In the genomic region with DNA sequence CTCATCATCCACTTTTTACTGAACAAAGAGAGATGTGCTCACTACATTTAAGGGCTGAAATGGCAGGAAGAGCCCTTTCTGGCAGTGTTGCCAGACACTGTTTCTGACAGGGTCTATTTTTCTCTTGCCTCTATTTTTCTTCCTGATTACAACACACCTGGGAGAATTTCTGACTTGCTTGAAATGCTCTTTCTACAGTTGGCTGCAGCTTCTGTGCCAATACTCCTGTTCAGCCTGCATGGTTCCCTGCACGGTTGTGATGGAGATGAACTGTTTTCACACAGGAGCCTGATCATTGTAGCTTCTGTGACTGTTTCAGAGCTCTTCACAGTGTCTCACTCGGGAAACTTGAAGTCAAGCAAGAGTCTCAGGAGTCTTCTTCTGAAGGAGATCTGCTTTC, we compare ENCODE assay signal across 13 cellular contexts.
DNase-seq lines count a peak whose midpoint lies in the region; ATAC-seq and TF ChIP-seq lines count a peak whose summit lies in the region.
"Had no signal": no experiment of that assay in that cellular context is flagged by ENCODE, and none has a peak within 500 bp of the region (broad histone marks: within the 10 kb centered on the region; RNA-seq: fewer than 3 reads in every experiment).

No MANE protein-coding gene starts in this region.

- no peak for DNase-seq in activated naive CD4-positive, alpha-beta T cell treated with anti-CD3 and anti-CD28 coated beads, Interleukin-2, amount 50 U/mL, for 16 hours
- DNase-seq in epithelial cell of proximal tubule (ENCODE audit: low read depth) (peak; percentile 64), posterior vena cava (ENCODE audit: low spot score) (peak; percentile 45), GM19238 (ENCODE audit: insufficient read length, low spot score) (no peak), SIG-M5 treated with dmso at 0.1 percent for 504 hours (lab: John Stamatoyannopoulos, UW; ENCODE audit: unreplicated experiment) (no peak)
- DNase-seq in stimulated activated naive CD4-positive, alpha-beta T cell (lab: John Stamatoyannopoulos, UW) = no peak
- DNase-seq: Calu3; CD4-positive, alpha-beta memory T cell; NCI-H1694; NCI-H2107; NK-92 treated with Interleukin-12 subunit alpha and Interleukin-12 subunit beta, amount 100 ng/mL, for 24 hours had no signal

- intact Hi-C loops in posterior vena cava (cut with DNase I) = no loop called here

- no peak for ATAC-seq in HG03175 (IDR thresholded peaks at IDR 0.05; ENCODE audit: unreplicated experiment)

- no peaks in the 10 kb centered on the region for H3K36me3 Mint-ChIP-seq in activated naive CD4-positive, alpha-beta T cell treated with anti-CD3 and anti-CD28 coated beads, Interleukin-2, amount 50 U/mL, for 24 hours
- H3K36me3 Mint-ChIP-seq: CD4-positive, alpha-beta memory T cell had no signal

- H3K27ac Mint-ChIP-seq in activated naive CD4-positive, alpha-beta T cell treated with anti-CD3 and anti-CD28 coated beads, Interleukin-2, amount 50 U/mL, for 24 hours = peak overlapping the region; percentile 25

- H3K4me3 Mint-ChIP-seq in activated naive CD4-positive, alpha-beta T cell treated with anti-CD3 and anti-CD28 coated beads, Interleukin-2, amount 50 U/mL, for 24 hours = no peak overlapping the region
- H3K4me3 Mint-ChIP-seq: CD4-positive, alpha-beta memory T cell had no signal

- H3K9me3 Mint-ChIP-seq in activated naive CD4-positive, alpha-beta T cell treated with anti-CD3 and anti-CD28 coated beads, Interleukin-2, amount 50 U/mL, for 24 hours = no peaks in the 10 kb centered on the region

- no peaks in the 10 kb centered on the region for H3K27me3 Mint-ChIP-seq in activated naive CD4-positive, alpha-beta T cell treated with anti-CD3 and anti-CD28 coated beads, Interleukin-2, amount 50 U/mL, for 24 hours

- no peaks in the 10 kb centered on the region for H3K4me1 Mint-ChIP-seq in activated naive CD4-positive, alpha-beta T cell treated with anti-CD3 and anti-CD28 coated beads, Interleukin-2, amount 50 U/mL, for 24 hours

- no peak overlapping the region for H3K4me3 ChIP-seq in epithelial cell of proximal tubule (ENCODE audit: low read depth, low read length)

- TF ChIP-seq CTCF in epithelial cell of proximal tubule (conservative IDR thresholded peaks at IDR 0.05; ENCODE audit: low read depth, low read length) = no peak

Comparison
In these comparisons a context has a peak if more than half of its experiments do, and no peak if none do; other contexts are left out.
1. DNase-seq: peak in epithelial cell of proximal tubule (single experiment) and posterior vena cava (single experiment); none in activated naive CD4-positive, alpha-beta T cell treated with anti-CD3 and anti-CD28 coated beads, Interleukin-2, amount 50 U/mL, for 16 hours (single experiment), GM19238 (single experiment), stimulated activated naive CD4-positive, alpha-beta T cell (0 of 6) and SIG-M5 treated with dmso at 0.1 percent for 504 hours (single experiment).